In genomic region chr3:97991278-97991652, GRCh38 we compare ENCODE assay signal across 21 cellular contexts. TPM values are rescaled to one million over a fixed set of nuclear protein-coding genes. Genes with fewer than 3 reads are reported as not detected.
DNase-seq lines count a peak whose midpoint lies in the region; ATAC-seq and TF ChIP-seq lines count a peak whose summit lies in the region.
"Had no signal": no experiment of that assay in that cellular context is flagged by ENCODE, and none has a peak within 500 bp of the region (broad histone marks: within the 10 kb centered on the region; RNA-seq: fewer than 3 reads in every experiment).

No MANE protein-coding gene starts in this region.

- no peaks in the 10 kb centered on the region for H3K9me3 ChIP-seq in PC-3 (ENCODE audit: low read length)
- H3K9me3 ChIP-seq: SK-N-SH, stomach, vagina had no signal

- no peak overlapping the region for H3K27ac ChIP-seq in GM23338 (ENCODE audit: low read depth)
- H3K27ac ChIP-seq in PC-3 (ENCODE audit: low read length): no peak overlapping the region
- H3K27ac ChIP-seq: neural progenitor cell, stomach, vagina had no signal

- no peak overlapping the region for H3K27ac Mint-ChIP-seq in GM23338
- no peak overlapping the region for H3K27ac Mint-ChIP-seq in activated CD8-positive, alpha-beta T cell treated with anti-CD3 and anti-CD28 coated beads, Interleukin-2, amount 10 ng/mL, durations not matched to agents 7 days and 5 days
- H3K27ac Mint-ChIP-seq in naive thymus-derived CD8-positive, alpha-beta T cell: peak overlapping the region in 9 of 10 donors; percentile 5 to 89 (median 81)
- H3K27ac Mint-ChIP-seq: memory B cell, neural progenitor cell had no signal

- no peak overlapping the region for H3K4me2 ChIP-seq in GM23338
- no peak overlapping the region for H3K4me2 ChIP-seq in PC-3 (ENCODE audit: low read length)
- H3K4me2 ChIP-seq: neural progenitor cell, SK-N-SH had no signal

- H3K79me2 ChIP-seq in GM23338 (replicated peaks; ENCODE audit: insufficient read depth): no peaks in the 10 kb centered on the region
- H3K79me2 ChIP-seq in PC-3 (ENCODE audit: low read length): no peaks in the 10 kb centered on the region

- no peak for TF ChIP-seq CTCF in GM23338 (conservative IDR thresholded peaks at IDR 0.05; ENCODE audit: low read depth in 2 of 2)
- TF ChIP-seq CTCF in PC-3 (conservative IDR thresholded peaks at IDR 0.05; ENCODE audit: low read depth, low read length): no peak

- no peak overlapping the region for H3K4me3 Mint-ChIP-seq in GM23338
- peak overlapping the region; percentile 13 for H3K4me3 Mint-ChIP-seq in activated CD8-positive, alpha-beta T cell treated with anti-CD3 and anti-CD28 coated beads, Interleukin-2, amount 10 ng/mL, durations not matched to agents 7 days and 5 days
- H3K4me3 Mint-ChIP-seq in naive thymus-derived CD8-positive, alpha-beta T cell: peak overlapping the region; percentile 55 to 86 (median 71)
- H3K4me3 Mint-ChIP-seq: memory B cell, neural progenitor cell had no signal

- no peak overlapping the region for H3K9ac ChIP-seq in PC-3 (ENCODE audit: low read length)
- H3K9ac ChIP-seq: neural progenitor cell, SK-N-SH had no signal

- H3F3A ChIP-seq in GM23338 (replicated peaks; ENCODE audit: low read depth): 0 out of 2 replicates have a peak, but pooled peaks cover 3% of the 10 kb centered on the region
- no peaks in the 10 kb centered on the region for H3F3A ChIP-seq in PC-3 (ENCODE audit: low read length, unreplicated experiment)

- H3K27me3 ChIP-seq in GM23338 (ENCODE audit: insufficient read depth): no peaks in the 10 kb centered on the region
- peaks cover 3% of the 10 kb centered on the region; the same call in 1 of the 2 replicates for H3K27me3 ChIP-seq in PC-3 (ENCODE audit: low read length)
- H3K27me3 ChIP-seq: neural progenitor cell, stomach, vagina had no signal

- POLR2A ChIA-PET in activated CD8-positive, alpha-beta T cell treated with anti-CD3 and anti-CD28 coated beads, Interleukin-2, amount 10 ng/mL, durations not matched to agents 7 days and 5 days (lab: Charles Lee): interaction anchor here (1.2 kb wide), 1 partner anchor 10 kb away, joined by 3 read pairs; no protein-coding TSS in a partner anchor
- POLR2A ChIA-PET in naive thymus-derived CD8-positive, alpha-beta T cell (lab: Charles Lee): interaction anchor here (0.9 kb wide), 1 partner anchor 27 kb away, joined by 3 read pairs; no protein-coding TSS in a partner anchor
- POLR2A ChIA-PET in PC-3 (lab: Charles Lee; ENCODE audit: unreplicated experiment): no interaction called here

- DNase-seq in activated effector memory CD4-positive, alpha-beta T cell treated with anti-CD3 and anti-CD28 coated beads, Interleukin-2, amount 50 U/mL, for 16 hours: peak; percentile 70
- DNase-seq in activated effector memory CD4-positive, alpha-beta T cell treated with Interleukin-2 at 50 U/mL for 16 hours: no peak
- no peak for DNase-seq in GM23338 (ENCODE audit: low spot score)
- DNase-seq in activated CD8-positive, alpha-beta T cell treated with anti-CD3 and anti-CD28 coated beads, Interleukin-2, amount 10 ng/mL, durations not matched to agents 7 days and 5 days: no peak
- peak in 4 of 10 donors; percentile 20 to 35 (median 28) for DNase-seq in naive thymus-derived CD8-positive, alpha-beta T cell
- DNase-seq in PC-3: no peak
- no peak for DNase-seq in hippocampal formation (lab: John Stamatoyannopoulos, UW)
- DNase-seq in NCI-H2196 treated with DMSO at 0.1 percent for 48 hours (lab: John Stamatoyannopoulos, UW; ENCODE audit: unreplicated experiment): no peak
- DNase-seq: HCEC 1CT, islet precursor cell, NCI-H1092 treated with DMSO at 0.1 percent for 48 hours, NCI-H748 treated with DMSO at 0.1 percent for 48 hours, SK-N-SH, stomach had no signal

- CTCF ChIA-PET in activated CD8-positive, alpha-beta T cell treated with anti-CD3 and anti-CD28 coated beads, Interleukin-2, amount 10 ng/mL, durations not matched to agents 7 days and 5 days (lab: Charles Lee): interaction anchor here (0.8 to 2.9 kb wide), 3 partner anchors 9 to 32 kb away, joined by 3 to 18 read pairs (median 4); no protein-coding TSS in a partner anchor
- CTCF ChIA-PET in PC-3 (lab: Charles Lee): no interaction called here

- H3K4me1 ChIP-seq in GM23338 (ENCODE audit: insufficient read depth) (peaks cover 24% of the 10 kb centered on the region), PC-3 (ENCODE audit: insufficient read depth, low read length) (no peaks in the 10 kb centered on the region)
- H3K4me1 ChIP-seq: vagina had no signal

- H4K20me1 ChIP-seq in GM23338 (replicated peaks; ENCODE audit: insufficient read depth): no peaks in the 10 kb centered on the region
- no peaks in the 10 kb centered on the region for H4K20me1 ChIP-seq in PC-3 (ENCODE audit: low read length)

- no peak overlapping the region for H3K4me3 ChIP-seq in GM23338
- H3K4me3 ChIP-seq in PC-3 (ENCODE audit: low read length): no peak overlapping the region
- H3K4me3 ChIP-seq: neural progenitor cell, stomach, vagina had no signal

- no peaks in the 10 kb centered on the region for H3K9me3 Mint-ChIP-seq in GM23338
- H3K9me3 Mint-ChIP-seq in activated CD8-positive, alpha-beta T cell treated with anti-CD3 and anti-CD28 coated beads, Interleukin-2, amount 10 ng/mL, durations not matched to agents 7 days and 5 days (ENCODE audit: insufficient read depth): peaks cover 3% of the 10 kb centered on the region
- H3K9me3 Mint-ChIP-seq in naive thymus-derived CD8-positive, alpha-beta T cell: peaks cover 0 to 11% (median 0%) of the 10 kb centered on the region in 9 donors
- H3K9me3 Mint-ChIP-seq: neural progenitor cell had no signal

- peaks cover 32% of the 10 kb centered on the region for H3K4me1 Mint-ChIP-seq in GM23338
- peaks cover 22% of the 10 kb centered on the region for H3K4me1 Mint-ChIP-seq in activated CD8-positive, alpha-beta T cell treated with anti-CD3 and anti-CD28 coated beads, Interleukin-2, amount 10 ng/mL, durations not matched to agents 7 days and 5 days (ENCODE audit: low read depth)
- H3K4me1 Mint-ChIP-seq in naive thymus-derived CD8-positive, alpha-beta T cell: peaks cover 7 to 29% (median 16%) of the 10 kb centered on the region in 4 donors
- H3K4me1 Mint-ChIP-seq: neural progenitor cell had no signal

- no peaks in the 10 kb centered on the region for H3K36me3 Mint-ChIP-seq in GM23338 (ENCODE audit: low read depth)
- peaks cover 2% of the 10 kb centered on the region for H3K36me3 Mint-ChIP-seq in activated CD8-positive, alpha-beta T cell treated with anti-CD3 and anti-CD28 coated beads, Interleukin-2, amount 10 ng/mL, durations not matched to agents 7 days and 5 days (ENCODE audit: low read depth)
- H3K36me3 Mint-ChIP-seq in naive thymus-derived CD8-positive, alpha-beta T cell: no peaks in the 10 kb centered on the region
- H3K36me3 Mint-ChIP-seq: neural progenitor cell had no signal

- H3K9me2 ChIP-seq in GM23338 (ENCODE audit: insufficient read depth) (peaks cover 7% of the 10 kb centered on the region; the same call in 1 of the 2 replicates), PC-3 (replicated peaks; ENCODE audit: low read length) (no peaks in the 10 kb centered on the region)
- H3K9me2 ChIP-seq: SK-N-SH had no signal

- H2AFZ ChIP-seq in GM23338 (0 out of 2 replicates have a peak overlapping the region, but pooled peaks have one; percentile 70), PC-3 (ENCODE audit: low read length) (no peak overlapping the region)
- H2AFZ ChIP-seq: neural progenitor cell had no signal

- ATAC-seq in GM23338 (no peak), PC-3 (no peak)
- peak; percentile 55 for ATAC-seq in activated CD8-positive, alpha-beta T cell treated with anti-CD3 and anti-CD28 coated beads, Interleukin-2, amount 10 ng/mL, durations not matched to agents 7 days and 5 days
- ATAC-seq in naive thymus-derived CD8-positive, alpha-beta T cell: peak; percentile 85 to 89
- ATAC-seq: Panc1 had no signal

- no TSS peak for BruUV-seq in PC-3 (replicated peaks; lab: Mats Ljungman, UMichigan)

- H3K36me3 ChIP-seq in GM23338 (ENCODE audit: insufficient read depth): no peaks in the 10 kb centered on the region
- no peaks in the 10 kb centered on the region for H3K36me3 ChIP-seq in PC-3 (ENCODE audit: low read depth, low read length)
- H3K36me3 ChIP-seq: neural progenitor cell, stomach, vagina had no signal

- H3K27me3 Mint-ChIP-seq in GM23338 (ENCODE audit: insufficient read depth, low read depth, poor library complexity): no peaks in the 10 kb centered on the region
- peaks cover 12% of the 10 kb centered on the region for H3K27me3 Mint-ChIP-seq in activated CD8-positive, alpha-beta T cell treated with anti-CD3 and anti-CD28 coated beads, Interleukin-2, amount 10 ng/mL, durations not matched to agents 7 days and 5 days (ENCODE audit: low read depth)
- no peaks in the 10 kb centered on the region for H3K27me3 Mint-ChIP-seq in naive thymus-derived CD8-positive, alpha-beta T cell

- intact Hi-C loops in PC-3 (cut with micrococcal nuclease): no loop called here

TF ChIP-seq in GM23338, 12 proteins besides CTCF, POLR2A, EP300 and RAD21 (continues in another document):
- TF ChIP-seq JUNB (IDR thresholded peaks at IDR 0.05; ENCODE audit: unreplicated experiment) (no peak), EZH2 (IDR thresholded peaks at IDR 0.05; ENCODE audit: low read depth, unreplicated experiment) (no peak), ZNF331 (CRISPR knock-in tag; IDR thresholded peaks at IDR 0.05; ENCODE audit: low read depth) (no peak), ZNF114 (CRISPR knock-in tag; IDR thresholded peaks at IDR 0.05) (no peak), POLR2AphosphoS5 (IDR thresholded peaks at IDR 0.05; ENCODE audit: low read depth) (no peak)

RNA-seq across cellular contexts. Expression of gene RIOX2, which starts 19.0 kb away (rescaled TPM):
- 9.0 and 11.0 TPM in 2 replicates for total RNA-seq in GM23338 (2014; rRNA removed; shearing (Covaris generic))
- polyA plus RNA-seq in GM23338 (2016; fragmentation: Nextera tagmentation; extraction: Ambion mirVana): 9.5 and 10.7 TPM in 2 replicates
- total RNA-seq in activated CD8-positive, alpha-beta T cell treated with anti-CD3 and anti-CD28 coated beads, Interleukin-2, amount 10 ng/mL, durations not matched to agents 7 days and 5 days: 10 to 100 TPM; 25.0 to 27.9 TPM
- 10 to 100 TPM; 34.1 to 36.5 TPM for total RNA-seq in naive thymus-derived CD8-positive, alpha-beta T cell
- 10 to 100 TPM; 26.9 to 32.4 (median 29.0) TPM for polyA plus RNA-seq in naive thymus-derived CD8-positive, alpha-beta T cell
- total RNA-seq in PC-3 (2014; rRNA removed): 31.0 and 46.4 TPM in 2 replicates

RNA-seq across cellular contexts. Expression of gene GABRR3, which starts 43.9 kb away (rescaled TPM):
- not detected in 2 replicates for total RNA-seq in GM23338 (2014; rRNA removed; shearing (Covaris generic))
- polyA plus RNA-seq in GM23338 (2016; fragmentation: Nextera tagmentation; extraction: Ambion mirVana): not detected in 2 replicates
- total RNA-seq in activated CD8-positive, alpha-beta T cell treated with anti-CD3 and anti-CD28 coated beads, Interleukin-2, amount 10 ng/mL, durations not matched to agents 7 days and 5 days: not detected
- not detected for total RNA-seq in naive thymus-derived CD8-positive, alpha-beta T cell
- not detected for polyA plus RNA-seq in naive thymus-derived CD8-positive, alpha-beta T cell
- total RNA-seq in PC-3 (2014; rRNA removed): not detected in 2 replicates
- total RNA-seq: cerebellum, renal cortical epithelial cell, stomach, vagina had no signal
- polyA plus RNA-seq: AG04450, SK-N-SH, stomach had no signal

Comparison
In these comparisons a context has a peak if more than half of its experiments do, and no peak if none do; other contexts are left out.
1. ATAC-seq: peak in activated CD8-positive, alpha-beta T cell treated with anti-CD3 and anti-CD28 coated beads, Interleukin-2, amount 10 ng/mL, durations not matched to agents 7 days and 5 days (single experiment) and naive thymus-derived CD8-positive, alpha-beta T cell (2 of 2); none in GM23338 (single experiment) and PC-3 (single experiment).
2. H3K27ac Mint-ChIP-seq: peak in naive thymus-derived CD8-positive, alpha-beta T cell (9 of 10); none in GM23338 (single experiment) and activated CD8-positive, alpha-beta T cell treated with anti-CD3 and anti-CD28 coated beads, Interleukin-2, amount 10 ng/mL, durations not matched to agents 7 days and 5 days (single experiment).